Comparison of ENCODE assay signal across 6 cellular contexts in genomic region chr12:1311145-1311544, GRCh38.
"Had no signal": no experiment of that assay in that cellular context is flagged by ENCODE, and none has a peak within 500 bp of the region (broad histone marks: within the 10 kb centered on the region; RNA-seq: fewer than 3 reads in every experiment).

No MANE protein-coding gene starts in this region.

- H3K9me3 Mint-ChIP-seq: H9 had no signal

- ATAC-seq: GM23338, K562 had no signal

- H3K4me3 Mint-ChIP-seq: GM23338, H9, HFFc6 had no signal

- H3K27ac Mint-ChIP-seq: GM23338, H9, HFFc6 had no signal

- H3K4me3 ChIP-seq: GM23338, K562 had no signal

- H3K4me1 Mint-ChIP-seq: GM23338, H9 had no signal

- DNase-seq: H9, HCEC 1CT, HFFc6, IMR-90 had no signal
